Comparison of ENCODE assay signal across 27 cellular contexts in the genomic region with DNA sequence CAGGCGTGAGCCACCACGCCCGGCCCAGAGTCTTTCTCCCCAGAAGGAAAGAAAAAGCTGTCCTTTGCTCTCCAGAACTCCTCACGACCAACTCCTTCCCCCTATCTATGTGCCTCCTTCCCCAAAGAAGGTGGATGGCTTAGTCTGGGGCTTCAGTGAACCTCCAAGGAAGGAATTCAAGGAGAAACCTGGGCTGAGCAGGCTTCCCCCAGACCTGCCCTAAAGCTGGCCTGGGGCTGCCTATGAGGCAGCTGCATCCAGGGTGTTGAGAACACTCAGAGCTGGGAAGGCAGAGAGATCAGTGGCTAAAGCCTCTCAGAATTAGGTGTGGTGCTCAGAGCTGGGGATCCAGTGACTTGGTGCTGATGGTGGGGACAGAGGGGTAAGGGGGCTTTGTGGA. TPM values are rescaled to one million over a fixed set of nuclear protein-coding genes. Genes with fewer than 3 reads are reported as not detected.
DNase-seq lines count a peak whose midpoint lies in the region; ATAC-seq and TF ChIP-seq lines count a peak whose summit lies in the region.
"Had no signal": no experiment of that assay in that cellular context is flagged by ENCODE, and none has a peak within 500 bp of the region (broad histone marks: within the 10 kb centered on the region; RNA-seq: fewer than 3 reads in every experiment).

No MANE protein-coding gene starts in this region.

- H3K9me3 Mint-ChIP-seq in CD4-positive, alpha-beta memory T cell: no peaks in the 10 kb centered on the region
- H3K9me3 Mint-ChIP-seq: activated CD4-positive, alpha-beta T cell treated with anti-CD3 and anti-CD28 coated beads, Interleukin-2, amount 10 ng/mL, durations not matched to agents 7 days and 5 days; activated T-cell treated with anti-CD3 and anti-CD28 coated beads, Interleukin-2, amount 50 U/mL, for 4 hours; WTC11 had no signal

- H3K9me3 ChIP-seq in RWPE2 (ENCODE audit: severe bottlenecking): no peaks in the 10 kb centered on the region
- no peaks in the 10 kb centered on the region for H3K9me3 ChIP-seq in prostate gland
- no peaks in the 10 kb centered on the region for H3K9me3 ChIP-seq in vagina
- H3K9me3 ChIP-seq in CD4-positive, alpha-beta memory T cell (ENCODE audit: control insufficient read depth in 1 of 2, low read length in 2 of 2): no peaks in the 10 kb centered on the region
- H3K9me3 ChIP-seq: BLaER1 treated with 17β-estradiol and CSF1 and Interleukin-3, amounts not matched to agents 10 nM and 100 nM; body of pancreas; lower lobe of right lung; SJCRH30; upper lobe of right lung had no signal

- H3K27me3 ChIP-seq in RWPE2 (ENCODE audit: insufficient read depth, poor library complexity, severe bottlenecking) (no peaks in the 10 kb centered on the region), prostate gland (replicated peaks; ENCODE audit: insufficient read depth) (no peaks in the 10 kb centered on the region), vagina (no peaks in the 10 kb centered on the region)
- H3K27me3 ChIP-seq in CD4-positive, alpha-beta memory T cell (ENCODE audit: insufficient read depth, low read length): no peaks in the 10 kb centered on the region
- H3K27me3 ChIP-seq: BLaER1 treated with 17β-estradiol and CSF1 and Interleukin-3, amounts not matched to agents 10 nM and 100 nM; body of pancreas; SJCRH30; upper lobe of right lung had no signal

- no peak for TF ChIP-seq CTCF in RWPE2 (IDR thresholded peaks at IDR 0.05; ENCODE audit: poor library complexity, severe bottlenecking)
- TF ChIP-seq CTCF in prostate gland (IDR thresholded peaks at IDR 0.05): no peak
- TF ChIP-seq CTCF in vagina (IDR thresholded peaks at IDR 0.05): no peak

- no peak overlapping the region for H3K4me3 Mint-ChIP-seq in CD4-positive, alpha-beta memory T cell
- H3K4me3 Mint-ChIP-seq: activated CD4-positive, alpha-beta T cell treated with anti-CD3 and anti-CD28 coated beads, Interleukin-2, amount 10 ng/mL, durations not matched to agents 7 days and 5 days; activated T-cell treated with anti-CD3 and anti-CD28 coated beads, Interleukin-2, amount 50 U/mL, for 4 hours; WTC11 had no signal

- 86% methylated on average over 4 of the region's 4 CpGs for WGBS in prostate gland

- H3K4me3 ChIP-seq in RWPE2 (ENCODE audit: severe bottlenecking) (no peak overlapping the region), prostate gland (no peak overlapping the region), vagina (no peak overlapping the region)
- H3K4me3 ChIP-seq in CD4-positive, alpha-beta memory T cell (ENCODE audit: low read length in 2 of 2): no peak overlapping the region
- H3K4me3 ChIP-seq: BLaER1 treated with 17β-estradiol and CSF1 and Interleukin-3, amounts not matched to agents 10 nM and 100 nM; body of pancreas; lower lobe of right lung; SJCRH30; upper lobe of right lung had no signal

- intact Hi-C loops in prostate gland (cut with DNase I) (no loop called here), vagina (cut with DNase I) (no loop called here)
- intact Hi-C loops in CD4-positive, alpha-beta memory T cell (cut with micrococcal nuclease): no loop called here

- peak overlapping the region; percentile 92 for H3K27ac ChIP-seq in RWPE2 (ENCODE audit: poor library complexity, severe bottlenecking)
- H3K27ac ChIP-seq in prostate gland: peak overlapping the region; percentile 81 to 91
- peak overlapping the region; percentile 58 for H3K27ac ChIP-seq in vagina
- H3K27ac ChIP-seq in CD4-positive, alpha-beta memory T cell (ENCODE audit: low read depth, low read length): no peak overlapping the region
- H3K27ac ChIP-seq: BLaER1 treated with 17β-estradiol and CSF1 and Interleukin-3, amounts not matched to agents 10 nM and 100 nM; SJCRH30; upper lobe of right lung had no signal

- H3K36me3 ChIP-seq in RWPE2 (ENCODE audit: low read depth): peaks cover 53% of the 10 kb centered on the region
- no peaks in the 10 kb centered on the region for H3K36me3 ChIP-seq in prostate gland
- no peaks in the 10 kb centered on the region for H3K36me3 ChIP-seq in vagina
- H3K36me3 ChIP-seq in CD4-positive, alpha-beta memory T cell (ENCODE audit: insufficient read depth, low read length): no peaks in the 10 kb centered on the region
- H3K36me3 ChIP-seq: lower lobe of right lung, SJCRH30, upper lobe of right lung had no signal

- no peaks in the 10 kb centered on the region for H3K27me3 Mint-ChIP-seq in CD4-positive, alpha-beta memory T cell
- H3K27me3 Mint-ChIP-seq: activated CD4-positive, alpha-beta T cell treated with anti-CD3 and anti-CD28 coated beads, Interleukin-2, amount 10 ng/mL, durations not matched to agents 7 days and 5 days had no signal

- no peak for ATAC-seq in RWPE2 (ENCODE audit: low read depth)
- ATAC-seq: activated T-cell treated with anti-CD3 and anti-CD28 coated beads, Interleukin-2, amount 50 U/mL, for 4 hours; body of pancreas; lower lobe of right lung; Panc1; upper lobe of right lung; WTC11 had no signal

- peak overlapping the region in 1 of 7 donors; percentile 42 for H3K27ac Mint-ChIP-seq in CD4-positive, alpha-beta memory T cell
- H3K27ac Mint-ChIP-seq: activated CD4-positive, alpha-beta T cell treated with anti-CD3 and anti-CD28 coated beads, Interleukin-2, amount 10 ng/mL, durations not matched to agents 7 days and 5 days; WTC11 had no signal

- POLR2A ChIA-PET in CD4-positive, alpha-beta memory T cell (lab: Charles Lee; ENCODE audit: partially characterized antibody): interaction anchor here (1.7 kb wide), 1 partner anchor 32 kb away, joined by 4 read pairs; a partner anchor contains a TSS

- H3K4me1 ChIP-seq in RWPE2 (ENCODE audit: insufficient read depth, poor library complexity, severe bottlenecking) (peaks cover 33% of the 10 kb centered on the region), prostate gland (replicated peaks) (peaks cover 7% of the 10 kb centered on the region), vagina (peaks cover 48% of the 10 kb centered on the region)
- H3K4me1 ChIP-seq in CD4-positive, alpha-beta memory T cell (ENCODE audit: insufficient read depth, low read length): peaks cover 23% of the 10 kb centered on the region

- TF ChIP-seq POLR2A in prostate gland (IDR thresholded peaks at IDR 0.05) (no peak), vagina (IDR thresholded peaks at IDR 0.05) (no peak)

- peaks cover 17 to 31% (median 24%) of the 10 kb centered on the region in 4 donors for H3K4me1 Mint-ChIP-seq in CD4-positive, alpha-beta memory T cell

- no peaks in the 10 kb centered on the region for H3K36me3 Mint-ChIP-seq in CD4-positive, alpha-beta memory T cell
- H3K36me3 Mint-ChIP-seq: WTC11 had no signal

- DNase-seq in RWPE2 (ENCODE audit: low spot score) (no peak), islet precursor cell (peak; percentile 69), prostate gland (ENCODE audit: low spot score) (no peak), vagina (ENCODE audit: extremely low spot score in 2 of 2) (no peak), COLO668 (lab: John Stamatoyannopoulos, UW; ENCODE audit: unreplicated experiment) (no peak)
- DNase-seq in stimulated activated CD4-positive, alpha-beta T cell treated with anti-CD3 and anti-CD28 coated beads, Interleukin-2, amount 100 ng/mL, for 48 hours: no peak
- no peak for DNase-seq in CD4-positive, alpha-beta memory T cell
- DNase-seq: activated CD4-positive, alpha-beta T cell treated with anti-CD3 and anti-CD28 coated beads, Interleukin-2, amount 10 ng/mL, durations not matched to agents 7 days and 5 days; activated gamma-delta T cell treated with Interleukin-2 at 50 U/mL for 16 hours; activated T-cell treated with anti-CD3 and anti-CD28 coated beads, Interleukin-2, amount 50 U/mL, for 4 hours; body of pancreas; cerebellar nuclear complex; Kasumi-1; kidney glomerular epithelial cell; lower lobe of right lung; NCI-H1694 treated with DMSO at 0.1 percent for 48 hours; NCI-H2171 treated with DMSO at 0.1 percent for 48 hours; NCI-H524; posterior cingulate gyrus; SJCRH30; stimulated activated CD8-positive, alpha-beta memory T cell treated with anti-CD3 and anti-CD28 coated beads, Interleukin-4, amount 100 ng/mL, for 48 hours; upper lobe of right lung had no signal

- CTCF ChIA-PET in CD4-positive, alpha-beta memory T cell (lab: Charles Lee; ENCODE audit: partially characterized antibody): interaction anchor here (1.6 to 3.1 kb wide), 3 partner anchors 32 to 68 kb away, joined by 4 to 15 read pairs (median 7); a partner anchor contains a TSS

RNA-seq across cellular contexts. Expression of a gene that starts 3.8 kb away (rescaled TPM):
- 100 to 1,000 TPM in 1 of 2 donors, 10 to 100 TPM in 1; 49.0 to 111 TPM for total RNA-seq in prostate gland
- total RNA-seq in vagina: 56.0 TPM
- total RNA-seq in CD4-positive, alpha-beta memory T cell: 10 to 100 TPM; 20.8 to 24.8 TPM
- polyA plus RNA-seq in CD4-positive, alpha-beta memory T cell: 1 to 10 TPM; 1.7 to 2.4 TPM

RNA-seq across cellular contexts. Expression of a gene that starts 32.5 kb away (rescaled TPM):
- 10 to 100 TPM; 67.6 to 76.6 TPM for total RNA-seq in prostate gland
- 49.6 TPM for total RNA-seq in vagina
- total RNA-seq in CD4-positive, alpha-beta memory T cell: 10 to 100 TPM; 30.3 to 30.7 TPM
- 10 to 100 TPM; 17.8 to 23.9 TPM for polyA plus RNA-seq in CD4-positive, alpha-beta memory T cell

RNA-seq across cellular contexts. Expression of a gene that starts 38.9 kb away (rescaled TPM):
- total RNA-seq in prostate gland (1 to 10 TPM in 1 of 2 donors, under 1 TPM in 1; 0.51 to 1.6 TPM), vagina (not detected)
- total RNA-seq in CD4-positive, alpha-beta memory T cell: not detected
- under 1 TPM in 1 of 2 donors, not detected in 1; 0.64 TPM for polyA plus RNA-seq in CD4-positive, alpha-beta memory T cell
- total RNA-seq: activated CD4-positive, alpha-beta T cell treated with anti-CD3 and anti-CD28 coated beads, Interleukin-2, amount 10 ng/mL, durations not matched to agents 7 days and 5 days; activated T-cell treated with anti-CD3 and anti-CD28 coated beads, Interleukin-2, amount 50 U/mL, for 4 hours; Daoy; dermis microvascular lymphatic vessel endothelial cell; lower lobe of right lung; SJCRH30; upper lobe of right lung had no signal

RNA-seq across cellular contexts. Expression of a gene that starts 48.9 kb away (rescaled TPM):
- total RNA-seq in prostate gland (10 to 100 TPM; 33.7 to 44.1 TPM), vagina (37.3 TPM)
- total RNA-seq in CD4-positive, alpha-beta memory T cell: 10 to 100 TPM; 81.1 to 86.0 TPM
- 10 to 100 TPM; 58.3 to 72.8 TPM for polyA plus RNA-seq in CD4-positive, alpha-beta memory T cell

RNA-seq across cellular contexts. Expression of a gene that starts 56.8 kb away (rescaled TPM):
- total RNA-seq in prostate gland (10 to 100 TPM in 1 of 2 donors, under 1 TPM in 1; 0.23 to 13.6 TPM), vagina (2.9 TPM)
- total RNA-seq in CD4-positive, alpha-beta memory T cell: under 1 TPM; 0.41 to 0.89 TPM
- under 1 TPM in 1 of 2 donors, not detected in 1; 0.13 TPM for polyA plus RNA-seq in CD4-positive, alpha-beta memory T cell
- total RNA-seq: body of pancreas had no signal
